In the genomic region with DNA sequence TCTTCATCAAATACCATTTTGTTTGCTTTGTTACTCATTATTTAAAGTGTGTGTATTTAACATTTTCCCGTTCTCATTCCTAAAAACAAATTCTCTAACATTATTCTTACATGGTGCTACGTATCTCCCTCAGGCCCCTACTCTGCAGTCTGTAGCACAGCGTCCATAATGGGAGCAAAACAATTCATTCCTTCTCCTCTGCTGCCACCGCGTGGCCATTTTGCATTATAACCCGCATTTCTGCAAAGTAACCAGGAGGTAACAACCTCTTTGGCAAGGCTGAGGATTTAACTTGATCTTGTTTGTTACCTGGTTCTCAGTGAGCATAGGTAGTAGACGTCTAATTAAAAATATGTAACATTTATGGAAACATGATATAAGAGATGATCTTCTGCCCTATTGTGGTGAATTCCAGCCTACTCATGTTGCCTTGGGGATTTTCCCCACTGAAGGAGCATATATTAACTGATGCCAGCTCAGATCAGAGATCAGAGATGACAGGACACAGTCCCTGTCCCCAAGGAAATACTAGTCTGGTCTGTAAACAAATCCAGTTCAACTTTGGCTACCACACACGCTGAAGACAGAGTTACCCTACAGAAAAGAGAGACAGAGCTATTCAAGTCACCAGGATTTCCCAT, we compare ENCODE assay signal across 1 cellular context.
TF ChIP-seq lines count a peak whose summit lies in the region.

No MANE protein-coding gene starts in this region.

TF ChIP-seq in GM12878, 131 proteins besides CTCF, POLR2A, EP300 and RAD21:
- TF ChIP-seq CEBPB (IDR thresholded peaks at IDR 0.05; ENCODE audit: borderline replicate concordance in 1 of 2, low read depth in 2 of 2, low read length in 2 of 2) (0 out of 4 replicates have a peak, but pooled peaks of 1 of the 2 experiments have one; percentile 21), SMAD5 (IDR thresholded peaks at IDR 0.05; ENCODE audit: low read depth) (no peak), WRNIP1 (IDR thresholded peaks at IDR 0.05; ENCODE audit: borderline replicate concordance, low read depth, low read length) (no peak), POLR2AphosphoS2 (IDR thresholded peaks at IDR 0.05; ENCODE audit: low read depth, low read length) (no peak), RBBP5 (conservative IDR thresholded peaks at IDR 0.05) (no peak), NBN (IDR thresholded peaks at IDR 0.05) (no peak), SMC3 (IDR thresholded peaks at IDR 0.05; ENCODE audit: borderline replicate concordance, low read length) (peak; percentile 94), YY1 (IDR thresholded peaks at IDR 0.05; ENCODE audit: low read depth, low read length) (peak; percentile 90), FOXM1 (IDR thresholded peaks at IDR 0.05; ENCODE audit: low read depth, low read length) (peak; percentile 56; the same call in 1 of the 2 replicates), STAT3 (IDR thresholded peaks at IDR 0.05; ENCODE audit: low read depth, low read length) (no peak), POU2F2 (IDR thresholded peaks at IDR 0.05; ENCODE audit: borderline replicate concordance, low read depth, low read length) (peak; percentile 33; the same call in 1 of the 3 replicates), ZZZ3 (IDR thresholded peaks at IDR 0.05; ENCODE audit: control insufficient read depth, insufficient read length, low read depth) (no peak), RUNX3 (IDR thresholded peaks at IDR 0.05; ENCODE audit: low read length) (0 out of 2 replicates have a peak, but pooled peaks have one; percentile 26), HDAC2 (IDR thresholded peaks at IDR 0.05) (no peak), RB1 (IDR thresholded peaks at IDR 0.05; ENCODE audit: borderline replicate concordance) (0 out of 2 replicates have a peak, but pooled peaks have one; percentile 43), SRF (IDR thresholded peaks at IDR 0.05; ENCODE audit: low read depth in 2 of 2, low read length in 2 of 2) (no peak), CBX5 (IDR thresholded peaks at IDR 0.05; ENCODE audit: low read depth) (no peak), FOXK2 (IDR thresholded peaks at IDR 0.05) (no peak), NFYA (IDR thresholded peaks at IDR 0.05; ENCODE audit: borderline replicate concordance, low read depth, low read length) (no peak), KLF5 (IDR thresholded peaks at IDR 0.05; ENCODE audit: partially characterized antibody) (no peak)
- TF ChIP-seq, protein P1, sequence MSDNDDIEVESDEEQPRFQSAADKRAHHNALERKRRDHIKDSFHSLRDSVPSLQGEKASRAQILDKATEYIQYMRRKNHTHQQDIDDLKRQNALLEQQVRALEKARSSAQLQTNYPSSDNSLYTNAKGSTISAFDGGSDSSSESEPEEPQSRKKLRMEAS (IDR thresholded peaks at IDR 0.05; ENCODE audit: low read depth, low read length) = no peak
- TF ChIP-seq, protein P2, sequence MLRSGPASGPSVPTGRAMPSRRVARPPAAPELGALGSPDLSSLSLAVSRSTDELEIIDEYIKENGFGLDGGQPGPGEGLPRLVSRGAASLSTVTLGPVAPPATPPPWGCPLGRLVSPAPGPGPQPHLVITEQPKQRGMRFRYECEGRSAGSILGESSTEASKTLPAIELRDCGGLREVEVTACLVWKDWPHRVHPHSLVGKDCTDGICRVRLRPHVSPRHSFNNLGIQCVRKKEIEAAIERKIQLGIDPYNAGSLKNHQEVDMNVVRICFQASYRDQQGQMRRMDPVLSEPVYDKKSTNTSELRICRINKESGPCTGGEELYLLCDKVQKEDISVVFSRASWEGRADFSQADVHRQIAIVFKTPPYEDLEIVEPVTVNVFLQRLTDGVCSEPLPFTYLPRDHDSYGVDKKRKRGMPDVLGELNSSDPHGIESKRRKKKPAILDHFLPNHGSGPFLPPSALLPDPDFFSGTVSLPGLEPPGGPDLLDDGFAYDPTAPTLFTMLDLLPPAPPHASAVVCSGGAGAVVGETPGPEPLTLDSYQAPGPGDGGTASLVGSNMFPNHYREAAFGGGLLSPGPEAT (IDR thresholded peaks at IDR 0.05; ENCODE audit: low read depth) = no peak
- TF ChIP-seq, protein P3, sequence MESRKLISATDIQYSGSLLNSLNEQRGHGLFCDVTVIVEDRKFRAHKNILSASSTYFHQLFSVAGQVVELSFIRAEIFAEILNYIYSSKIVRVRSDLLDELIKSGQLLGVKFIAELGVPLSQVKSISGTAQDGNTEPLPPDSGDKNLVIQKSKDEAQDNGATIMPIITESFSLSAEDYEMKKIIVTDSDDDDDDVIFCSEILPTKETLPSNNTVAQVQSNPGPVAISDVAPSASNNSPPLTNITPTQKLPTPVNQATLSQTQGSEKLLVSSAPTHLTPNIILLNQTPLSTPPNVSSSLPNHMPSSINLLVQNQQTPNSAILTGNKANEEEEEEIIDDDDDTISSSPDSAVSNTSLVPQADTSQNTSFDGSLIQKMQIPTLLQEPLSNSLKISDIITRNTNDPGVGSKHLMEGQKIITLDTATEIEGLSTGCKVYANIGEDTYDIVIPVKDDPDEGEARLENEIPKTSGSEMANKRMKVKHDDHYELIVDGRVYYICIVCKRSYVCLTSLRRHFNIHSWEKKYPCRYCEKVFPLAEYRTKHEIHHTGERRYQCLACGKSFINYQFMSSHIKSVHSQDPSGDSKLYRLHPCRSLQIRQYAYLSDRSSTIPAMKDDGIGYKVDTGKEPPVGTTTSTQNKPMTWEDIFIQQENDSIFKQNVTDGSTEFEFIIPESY (IDR thresholded peaks at IDR 0.05) = no peak
- TF ChIP-seq, protein P4, sequence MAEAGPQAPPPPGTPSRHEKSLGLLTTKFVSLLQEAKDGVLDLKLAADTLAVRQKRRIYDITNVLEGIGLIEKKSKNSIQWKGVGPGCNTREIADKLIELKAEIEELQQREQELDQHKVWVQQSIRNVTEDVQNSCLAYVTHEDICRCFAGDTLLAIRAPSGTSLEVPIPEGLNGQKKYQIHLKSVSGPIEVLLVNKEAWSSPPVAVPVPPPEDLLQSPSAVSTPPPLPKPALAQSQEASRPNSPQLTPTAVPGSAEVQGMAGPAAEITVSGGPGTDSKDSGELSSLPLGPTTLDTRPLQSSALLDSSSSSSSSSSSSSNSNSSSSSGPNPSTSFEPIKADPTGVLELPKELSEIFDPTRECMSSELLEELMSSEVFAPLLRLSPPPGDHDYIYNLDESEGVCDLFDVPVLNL (IDR thresholded peaks at IDR 0.05; ENCODE audit: low read depth, low read length) = no peak
